ENCODE assay signal across 9 cellular contexts in genomic region chr11:44760917-44761545, GRCh38. TPM values are rescaled to one million over a fixed set of nuclear protein-coding genes. Genes with fewer than 3 reads are reported as not detected.
DNase-seq lines count a peak whose midpoint lies in the region; ATAC-seq, FAIRE-seq and TF ChIP-seq lines count a peak whose summit lies in the region.
"Had no signal": no experiment of that assay in that cellular context is flagged by ENCODE, and none has a peak within 500 bp of the region (broad histone marks: within the 10 kb centered on the region; RNA-seq: fewer than 3 reads in every experiment).

No MANE protein-coding gene starts in this region.

- DNase-seq in D721Med (ENCODE audit: insufficient read length, low spot score) = peak; percentile 41
- peak; percentile 70 for DNase-seq in RWPE1 (ENCODE audit: low spot score)
- peak; percentile 88 for DNase-seq in fibroblast of mammary gland (ENCODE audit: low read depth)
- DNase-seq in neuronal stem cell (ENCODE audit: low spot score) = peak; percentile 69
- DNase-seq in T-helper 17 cell = no peak
- DNase-seq in MV-4-11 (lab: John Stamatoyannopoulos, UW) = no peak
- DNase-seq in DMS 273 (lab: John Stamatoyannopoulos, UW; ENCODE audit: unreplicated experiment) = no peak

- H3K4me3 ChIP-seq in fibroblast of mammary gland (ENCODE audit: control insufficient read depth, low read depth, low read length) = no peak overlapping the region
- H3K4me3 ChIP-seq in neuronal stem cell (ENCODE audit: low read length in 2 of 2) = no peak overlapping the region

- H3K14ac ChIP-seq in neuronal stem cell (ENCODE audit: low read length) = no peak overlapping the region

- H3K9ac ChIP-seq in neuronal stem cell (ENCODE audit: low read depth, low read length, poor library complexity) = no peak overlapping the region

- peaks cover 5% of the 10 kb centered on the region for H3K79me1 ChIP-seq in neuronal stem cell (ENCODE audit: low read depth, low read length)

- H2AK5ac ChIP-seq in neuronal stem cell (ENCODE audit: low read depth, low read length) = no peak overlapping the region

- no peak overlapping the region for H3K23ac ChIP-seq in neuronal stem cell (ENCODE audit: low read depth, low read length, poor library complexity)

- H3K27ac Mint-ChIP-seq in T-helper 17 cell = no peak overlapping the region

- no peak overlapping the region for H2BK12ac ChIP-seq in neuronal stem cell (ENCODE audit: low read length)

- peaks cover 22 to 28% of the 10 kb centered on the region in 2 donors for H3K4me1 ChIP-seq in neuronal stem cell (ENCODE audit: control insufficient read depth in 2 of 2, insufficient read depth in 1 of 2, low read depth in 1 of 2, low read length in 2 of 2)

- FAIRE-seq in D721Med (lab: Jason Lieb, UNC) = peak; percentile 32

- H4K91ac ChIP-seq in neuronal stem cell (ENCODE audit: low read depth, low read length, poor library complexity) = no peak overlapping the region

- H3K27ac ChIP-seq in RWPE1 (no peak overlapping the region), neuronal stem cell (replicated peaks; ENCODE audit: low read length) (peak overlapping the region; percentile 67)
- H3K27ac ChIP-seq: HL-60 had no signal

- no peak overlapping the region for H2BK15ac ChIP-seq in neuronal stem cell (ENCODE audit: low read length)

- H3K27me3 ChIP-seq in neuronal stem cell (ENCODE audit: control insufficient read depth in 3 of 3, insufficient read depth in 3 of 3, low read depth in 1 of 3, low read length in 3 of 3) = no peaks in the 10 kb centered on the region

- H3K4me1 Mint-ChIP-seq in T-helper 17 cell = peaks cover 22% of the 10 kb centered on the region

- no CpG with 5 or more reads among the region's 10 CpGs for WGBS in neuronal stem cell (ENCODE audit: extremely low coverage in 2 of 2, insufficient read length in 2 of 2, insufficient replicate concordance in 1 of 2), 2 donors

- H3K18ac ChIP-seq in neuronal stem cell (ENCODE audit: low read length) = peak overlapping the region; percentile 46

- POLR2A ChIA-PET in RWPE1 (lab: Yijun Ruan, JAX; ENCODE audit: low non-redundant PET) = interaction anchor here (0.6 kb wide), 1 partner anchor 143 kb away, joined by 12 read pairs; no protein-coding TSS in a partner anchor

- no peaks in the 10 kb centered on the region for H3K27me3 Mint-ChIP-seq in T-helper 17 cell

- H3K36me3 ChIP-seq in neuronal stem cell (replicated peaks in 1 of 2; ENCODE audit: control insufficient read depth in 2 of 2, insufficient read depth in 2 of 2, low read length in 2 of 2) = peaks cover 17 to 25% of the 10 kb centered on the region in 2 donors

- H3K4ac ChIP-seq in neuronal stem cell (ENCODE audit: low read length) = no peak overlapping the region

- H3K4me2 ChIP-seq in neuronal stem cell (ENCODE audit: insufficient read depth, low read length, poor library complexity, severe bottlenecking) = peak overlapping the region; percentile 28

- ATAC-seq in T-helper 17 cell (no peak), HG02840 (IDR thresholded peaks at IDR 0.05; ENCODE audit: low FRiP score, unreplicated experiment) (no peak)

- no peak overlapping the region for H4K8ac ChIP-seq in neuronal stem cell (ENCODE audit: low read depth, low read length)

- CTCF ChIA-PET in RWPE1 (lab: Yijun Ruan, JAX) = interaction anchor here (1.0 to 1.3 kb wide), 3 partner anchors 14 to 175 kb away, joined by 3 to 5 read pairs (median 3); no protein-coding TSS in a partner anchor

- no peak overlapping the region for H3K4me3 Mint-ChIP-seq in T-helper 17 cell

- H2BK120ac ChIP-seq in neuronal stem cell (ENCODE audit: low read depth, low read length) = no peak overlapping the region

- peaks cover 4% of the 10 kb centered on the region for H3K36me3 Mint-ChIP-seq in T-helper 17 cell (ENCODE audit: low read depth)

- peaks cover 2 to 17% of the 10 kb centered on the region in 2 donors for H3K9me3 ChIP-seq in neuronal stem cell (replicated peaks in 1 of 2; ENCODE audit: control insufficient read depth in 2 of 2, insufficient read depth in 1 of 2, low read depth in 1 of 2, low read length in 2 of 2)
- no peaks in the 10 kb centered on the region for H3K9me3 ChIP-seq in T-helper 17 cell (ENCODE audit: control insufficient read depth, low read length, poor library complexity, severe bottlenecking)

- no peak overlapping the region for H2BK5ac ChIP-seq in neuronal stem cell (ENCODE audit: low read length)

- TF ChIP-seq CTCF in D721Med (IDR thresholded peaks at IDR 0.05; ENCODE audit: insufficient read depth, missing control alignments) = no peak
- no peak for TF ChIP-seq CTCF in RWPE1 (conservative IDR thresholded peaks at IDR 0.05; ENCODE audit: low read depth)
- TF ChIP-seq CTCF in fibroblast of mammary gland (conservative IDR thresholded peaks at IDR 0.05; ENCODE audit: control insufficient read depth, insufficient read depth, low read depth, low read length) = no peak

- no peak overlapping the region for H2AFZ ChIP-seq in neuronal stem cell (ENCODE audit: low read length)

RNA-seq across cellular contexts. Expression of gene TSPAN18, which starts 34.3 kb away (rescaled TPM):
- polyA plus RNA-seq in neuronal stem cell (2013, experiment 1 of 2) = 144 TPM
- polyA plus RNA-seq in neuronal stem cell (2013, experiment 2 of 2) = 146 TPM
- 10 to 100 TPM; 79.8 to 93.2 TPM for total RNA-seq in T-helper 17 cell

Comparison
In these comparisons a context has a peak if more than half of its experiments do, and no peak if none do; other contexts are left out.
1. DNase-seq: peak in D721Med (single experiment), RWPE1 (single experiment), fibroblast of mammary gland (single experiment) and neuronal stem cell (single experiment); none in T-helper 17 cell (0 of 3), MV-4-11 (single experiment) and DMS 273 (single experiment).